8 cellular contexts compared by ENCODE assay signal in the genomic region with DNA sequence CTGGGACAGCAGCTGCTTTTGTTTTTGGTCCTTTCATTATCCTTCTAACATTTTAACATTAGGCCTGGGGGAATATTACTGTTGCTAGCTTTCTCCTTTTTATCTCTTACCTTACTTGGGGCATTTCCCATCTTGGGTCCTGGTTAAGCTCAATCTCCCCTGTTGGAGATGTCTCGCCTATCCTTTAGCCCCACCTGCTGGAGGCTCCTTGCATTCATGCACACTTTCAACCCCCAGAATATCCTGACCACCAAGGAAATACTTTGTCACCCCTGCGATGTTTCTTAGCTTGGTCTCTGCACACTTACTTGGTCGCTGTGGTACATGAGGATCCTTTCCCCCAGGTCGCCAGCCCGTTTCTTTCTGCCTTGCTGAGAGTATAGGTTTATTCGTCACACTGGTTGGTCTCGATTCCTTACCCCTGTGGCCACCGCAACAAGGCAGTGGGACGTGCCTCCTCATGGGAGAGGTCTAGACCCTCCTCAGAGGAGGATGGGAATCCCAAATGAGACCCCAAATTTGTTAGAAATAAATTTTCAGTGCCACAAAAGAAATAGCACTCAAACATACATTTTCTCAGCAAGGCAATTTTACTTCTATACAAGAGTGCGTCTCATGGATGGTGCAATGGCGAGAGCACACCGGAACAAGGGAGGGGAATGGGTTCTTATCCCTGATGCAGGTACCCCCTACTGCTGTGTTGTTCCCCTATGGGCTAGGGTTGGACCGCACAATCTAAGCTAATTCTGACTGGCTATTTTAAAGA. TPM values are rescaled to one million over a fixed set of nuclear protein-coding genes. Genes with fewer than 3 reads are reported as not detected.
DNase-seq lines count a peak whose midpoint lies in the region; ATAC-seq, FAIRE-seq and TF ChIP-seq lines count a peak whose summit lies in the region.

No MANE protein-coding gene starts in this region.

- no peak overlapping the region for H3K4me3 ChIP-seq in heart right ventricle

- H3K4me1 Mint-ChIP-seq in neural crest cell = peaks cover 18% of the 10 kb centered on the region

- no peak for ATAC-seq in heart right ventricle
- no peak for ATAC-seq in Right ventricle myocardium superior (ENCODE audit: poor library complexity)
- ATAC-seq in GM18861 (IDR thresholded peaks at IDR 0.05; ENCODE audit: unreplicated experiment) = no peak

- H3K36me3 ChIP-seq in heart right ventricle = peaks cover 0 to 22% (median 0%) of the 10 kb centered on the region in 9 donors

- no peaks in the 10 kb centered on the region for H3K9me3 Mint-ChIP-seq in neural crest cell

- TF ChIP-seq CTCF in heart right ventricle (IDR thresholded peaks at IDR 0.05) (peak; percentile 35 to 74 (median 71)), VCaP (conservative IDR thresholded peaks at IDR 0.05) (peak; percentile 84), neural crest cell (conservative IDR thresholded peaks at IDR 0.05) (peak; percentile 72)

- peaks cover 0 to 8% (median 6%) of the 10 kb centered on the region in 9 donors for H3K4me1 ChIP-seq in heart right ventricle

- DNase-seq in heart right ventricle (peak in 1 of 2 donors; percentile 54), Right ventricle myocardium superior (no peak), neural crest cell (ENCODE audit: low read depth, low spot score) (peak; percentile 63), GOT3 (lab: John Stamatoyannopoulos, UW) (no peak), frontal cortex (ENCODE audit: low spot score in 2 of 2) (no peak)
- peak; percentile 54 for DNase-seq in central memory CD4-positive, alpha-beta T cell

- peak overlapping the region; percentile 69 for H3K4me3 Mint-ChIP-seq in neural crest cell

- FAIRE-seq in frontal cortex (lab: Jason Lieb, UNC) = no peak

- 89 to 94% methylated on average over 13 of the region's 13 CpGs for WGBS in heart right ventricle, 2 donors

- no peak overlapping the region for H3K27ac Mint-ChIP-seq in neural crest cell (ENCODE audit: unreplicated experiment)

- no peaks in the 10 kb centered on the region for H3K27me3 ChIP-seq in heart right ventricle

- intact Hi-C loops in heart right ventricle (cut with DNase I) = loop anchor here in 7 of 10 donors (2.0 to 10.0 kb wide), 5 partner anchors 292 to 345 kb away; a partner anchor contains a TSS
- intact Hi-C loops in Right ventricle myocardium superior (cut with DNase I) = no loop called here

- peaks cover 18% of the 10 kb centered on the region for H3K36me3 Mint-ChIP-seq in neural crest cell (ENCODE audit: low read depth)

- H3K27me3 Mint-ChIP-seq in neural crest cell (ENCODE audit: low read depth) = peaks cover 6% of the 10 kb centered on the region

- H3K9me3 ChIP-seq in heart right ventricle = peaks cover 0 to 11% (median 0%) of the 10 kb centered on the region in 11 donors

- H3K27ac ChIP-seq in heart right ventricle = no peak overlapping the region
- no peak overlapping the region for H3K27ac ChIP-seq in VCaP

RNA-seq across cellular contexts. Expression of a gene that starts 5.4 kb away (rescaled TPM):
- 100 to 1,000 TPM; 107 to 142 (median 122) TPM for total RNA-seq in heart right ventricle
- 100 to 1,000 TPM; 103 to 155 TPM for polyA plus RNA-seq in heart right ventricle
- 123 TPM for total RNA-seq in Right ventricle myocardium superior
- total RNA-seq in neural crest cell = 77.9 and 78.0 TPM in 2 replicates
- 17.9 TPM for total RNA-seq in frontal cortex

RNA-seq across cellular contexts. Expression of a gene that starts 20.0 kb away (rescaled TPM):
- total RNA-seq in heart right ventricle (10 to 100 TPM in 3 of 10 donors, 1 to 10 TPM in 7; 6.3 to 15.7 (median 8.6) TPM), Right ventricle myocardium superior (10.3 TPM), neural crest cell (44.8 and 45.1 TPM in 2 replicates), frontal cortex (11.0 TPM)
- polyA plus RNA-seq in heart right ventricle = 1 to 10 TPM; 2.2 to 2.4 TPM

RNA-seq across cellular contexts. Expression of a gene that starts 42.2 kb away (rescaled TPM):
- total RNA-seq in heart right ventricle = 100 to 1,000 TPM in 1 of 10 donors, 10 to 100 TPM in 9; 61.4 to 113 (median 79.9) TPM
- 100 to 1,000 TPM in 1 of 2 donors, 10 to 100 TPM in 1; 65.4 to 180 TPM for polyA plus RNA-seq in heart right ventricle
- 66.2 TPM for total RNA-seq in Right ventricle myocardium superior
- total RNA-seq in neural crest cell = 178 and 197 TPM in 2 replicates
- total RNA-seq in frontal cortex = 205 TPM

Comparison
In these comparisons a context has a peak if more than half of its experiments do, and no peak if none do; other contexts are left out.
1. DNase-seq: peak in central memory CD4-positive, alpha-beta T cell (single experiment) and neural crest cell (single experiment); none in Right ventricle myocardium superior (single experiment), GOT3 (single experiment) and frontal cortex (0 of 2).
2. Peak in every context shown above with its lines, with median percentiles within 50 percentile points of each other: CTCF ChIP-seq.